In the genomic region with DNA sequence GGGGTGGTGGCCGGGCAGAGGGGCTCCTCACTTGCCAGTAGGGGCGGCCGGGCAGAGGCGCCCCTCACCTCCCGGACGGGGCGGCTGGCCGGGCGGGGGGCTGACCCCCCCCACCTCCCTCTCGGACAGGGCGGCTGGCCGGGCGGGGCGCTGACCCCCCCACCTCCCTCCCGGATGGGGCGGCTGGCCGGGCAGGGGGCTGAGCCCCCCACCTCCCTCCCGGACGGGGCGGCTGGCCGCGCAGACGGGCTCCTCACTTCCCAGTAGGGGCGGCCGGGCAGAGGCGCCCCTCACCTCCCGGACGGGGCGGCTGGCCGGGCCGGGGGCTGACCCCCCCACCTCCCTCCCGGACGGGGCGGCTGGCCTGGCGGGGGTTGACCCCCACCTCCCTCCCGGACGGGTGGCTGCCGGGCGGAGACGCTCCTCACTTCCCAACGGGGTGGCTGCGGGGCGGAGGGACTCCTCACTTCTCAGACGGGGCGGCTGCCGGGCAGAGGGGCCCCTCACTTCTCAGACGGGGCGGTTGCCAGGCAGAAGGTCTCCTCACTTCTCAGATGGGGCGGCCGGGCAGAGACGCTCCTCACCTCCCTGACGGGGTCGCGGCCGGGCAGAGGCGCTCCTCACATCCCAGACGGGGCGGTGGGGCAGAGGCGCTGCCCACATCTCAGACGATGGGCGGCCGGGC, we compare ENCODE assay signal across 7 cellular contexts. TPM values are rescaled to one million over a fixed set of nuclear protein-coding genes. Genes with fewer than 3 reads are reported as not detected.
"Had no signal": no experiment of that assay in that cellular context is flagged by ENCODE, and none has a peak within 500 bp of the region (broad histone marks: within the 10 kb centered on the region; RNA-seq: fewer than 3 reads in every experiment).

No MANE protein-coding gene starts in this region.

RNA-seq across cellular contexts. Expression of gene NCKAP1L, which starts 9.4 kb away (rescaled TPM):
- total RNA-seq: GM23248, GM23338, H1, H7, H9 had no signal
- polyA plus RNA-seq: GM23338 had no signal

RNA-seq across cellular contexts. Expression of gene GTSF1, which starts 14.8 kb away (rescaled TPM):
- total RNA-seq: GM23248, GM23338, H4, H9, HFFc6 had no signal
- polyA plus RNA-seq: GM23248 had no signal
